In genomic region chr2:214796901-214797300, GRCh38 we compare ENCODE assay signal across 17 cellular contexts.
"Had no signal": no experiment of that assay in that cellular context is flagged by ENCODE, and none has a peak within 500 bp of the region (broad histone marks: within the 10 kb centered on the region; RNA-seq: fewer than 3 reads in every experiment).

No MANE protein-coding gene starts in this region.

- H3K9me3 Mint-ChIP-seq: memory B cell; stimulated activated naive B cell treated with anti-CD40 and anti-IgM and Interleukin-4, amounts not matched to agents 10 μg/mL and 1 μg/mL and 100 μg/mL, for 72 hours had no signal

- H3K4me3 Mint-ChIP-seq: memory B cell; stimulated activated naive B cell treated with anti-CD40 and anti-IgM and Interleukin-4, amounts not matched to agents 10 μg/mL and 1 μg/mL and 100 μg/mL, for 72 hours had no signal

- H3K27me3 Mint-ChIP-seq: memory B cell; stimulated activated naive B cell treated with anti-CD40 and anti-IgM and Interleukin-4, amounts not matched to agents 10 μg/mL and 1 μg/mL and 100 μg/mL, for 72 hours had no signal

- H3K27ac Mint-ChIP-seq: memory B cell; stimulated activated naive B cell treated with anti-CD40 and anti-IgM and Interleukin-4, amounts not matched to agents 10 μg/mL and 1 μg/mL and 100 μg/mL, for 72 hours had no signal

- ATAC-seq: heart right ventricle; stimulated activated naive B cell treated with anti-CD40 and anti-IgM and Interleukin-4, amounts not matched to agents 10 μg/mL and 1 μg/mL and 100 μg/mL, for 72 hours had no signal

- DNase-seq: activated CD4-positive, alpha-beta T cell treated with anti-CD3 and anti-CD28 coated beads for 1 hour; activated naive CD4-positive, alpha-beta T cell treated with anti-CD3 and anti-CD28 coated beads, Interleukin-2, amount 50 U/mL, for 16 hours; aorta; brain microvascular endothelial cell; cortex of kidney; effector CD4-positive, alpha-beta T cell; esophagus squamous epithelium; heart right ventricle; left ventricle myocardium inferior; occipital lobe; posterior cingulate gyrus; sigmoid colon; stimulated activated CD4-positive, alpha-beta T cell treated with anti-CD3 and anti-CD28 coated beads, Interleukin-4, amount 100 ng/mL, for 4 hours; stimulated activated naive B cell treated with anti-CD40 and anti-IgM and Interleukin-4, amounts not matched to agents 10 μg/mL and 1 μg/mL and 100 μg/mL, for 72 hours; upper lobe of left lung had no signal

- H3K4me3 ChIP-seq: esophagus squamous epithelium, heart right ventricle, left ventricle myocardium inferior, sigmoid colon, thoracic aorta, upper lobe of left lung had no signal
